Comparison of ENCODE assay signal across 34 cellular contexts in genomic region chr2:227823922-227824321, GRCh38.
"Had no signal": no experiment of that assay in that cellular context is flagged by ENCODE, and none has a peak within 500 bp of the region (broad histone marks: within the 10 kb centered on the region; RNA-seq: fewer than 3 reads in every experiment).

No MANE protein-coding gene starts in this region.

- DNase-seq: Karpas-422, Kasumi-1, MG63, MM.1S, MV-4-11, NCI-H1048, NCI-H1092, NCI-H1092 treated with DMSO at 0.1 percent for 48 hours, NCI-H1105, NCI-H1105 treated with DMSO at 0.1 percent for 48 hours, NCI-H1417, NCI-H1417 treated with DMSO at 0.1 percent for 48 hours, NCI-H1436, NCI-H1436 treated with DMSO at 0.1 percent for 48 hours, NCI-H146, NCI-H1694, NCI-H1694 treated with DMSO at 0.1 percent for 48 hours, NCI-H187, NCI-H187 treated with DMSO at 0.1 percent for 48 hours, NCI-H1930, NCI-H2029, NCI-H2029 treated with DMSO at 0.1 percent for 48 hours, NCI-H2081, NCI-H2081 treated with DMSO at 0.1 percent for 48 hours, NCI-H2107, NCI-H2171, NCI-H2171 treated with DMSO at 0.1 percent for 48 hours, NCI-H2227 treated with DMSO at 0.1 percent for 48 hours, NCI-H226, NCI-H345, NCI-H446, NCI-H446 treated with DMSO at 0.1 percent for 48 hours, NCI-H510A, NCI-H510A treated with DMSO at 0.1 percent for 48 hours had no signal

- H3K4me3 ChIP-seq: MG63 had no signal
